ENCODE assay signal across 8 cellular contexts in the genomic region with DNA sequence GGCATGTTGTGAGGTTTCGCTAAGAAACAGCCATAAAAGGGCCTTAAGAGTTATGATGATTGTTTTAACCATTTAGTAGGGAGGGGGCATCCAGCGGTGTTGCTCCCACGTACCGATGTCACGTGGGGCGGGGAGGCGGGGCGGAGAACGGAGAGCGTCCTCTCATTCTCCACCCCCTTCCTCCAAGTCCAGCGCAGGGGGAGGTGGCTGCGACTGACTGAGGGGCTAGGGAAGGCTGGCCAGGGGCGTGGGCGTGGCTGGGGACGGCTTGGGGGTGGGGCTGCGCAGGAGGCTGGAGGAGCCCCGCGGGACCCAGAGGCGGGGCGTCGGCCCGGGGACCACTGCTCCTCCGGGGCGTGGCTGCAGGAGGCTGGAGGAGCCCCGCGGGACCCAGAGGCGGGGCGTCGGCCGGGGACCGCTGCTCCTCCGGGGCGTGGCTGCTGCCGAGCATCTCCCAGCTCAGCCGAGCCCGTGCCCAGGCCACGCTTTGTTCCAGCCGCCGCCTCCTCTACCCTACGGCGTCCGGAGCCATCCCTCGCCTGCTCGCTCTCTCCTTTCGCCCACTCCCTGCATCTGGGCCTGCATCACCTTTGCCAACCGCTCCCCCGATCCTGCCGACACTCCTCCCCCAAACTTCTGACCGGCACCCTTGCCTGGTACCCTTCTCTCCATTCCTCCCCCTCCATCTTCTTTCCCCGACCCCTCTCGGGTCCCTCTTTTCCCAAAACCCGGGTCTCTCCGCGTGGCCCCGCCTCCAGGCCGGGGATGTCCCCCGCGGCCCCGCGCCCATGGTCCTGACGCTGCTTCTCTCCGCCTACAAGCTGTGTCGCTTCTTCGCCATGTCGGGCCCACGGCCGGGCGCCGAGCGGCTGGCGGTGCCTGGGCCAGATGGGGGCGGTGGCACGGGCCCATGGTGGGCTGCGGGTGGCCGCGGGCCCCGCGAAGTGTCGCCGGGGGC. TPM values are rescaled to one million over a fixed set of nuclear protein-coding genes. Genes with fewer than 3 reads are reported as not detected.
A peak's percentile ranks its signal among the peaks of the same experiment; 100 is the strongest.
DNase-seq lines count a peak whose midpoint lies in the region; ATAC-seq and TF ChIP-seq lines count a peak whose summit lies in the region.

SARM1 (plus strand) TSS at position 450 of the 958 bp plus-strand sequence; CDS start at position 789, 339 bp downstream.

- H3K4me1 Mint-ChIP-seq in HFFc6 (ENCODE audit: low read depth) (peaks cover 35% of the 10 kb centered on the region), MCF 10A (ENCODE audit: insufficient read depth, unreplicated experiment) (peaks cover 5% of the 10 kb centered on the region)

- H3K27me3 Mint-ChIP-seq in HFFc6 (ENCODE audit: insufficient read depth) (no peaks in the 10 kb centered on the region; the same call in 1 of the 2 replicates), MCF 10A (ENCODE audit: insufficient read depth, unreplicated experiment) (no peaks in the 10 kb centered on the region)

- H3K36me3 Mint-ChIP-seq in HFFc6 (ENCODE audit: low read depth) (peaks cover 8% of the 10 kb centered on the region; the same call in 1 of the 2 replicates), MCF 10A (ENCODE audit: insufficient read depth, unreplicated experiment) (peaks cover 2% of the 10 kb centered on the region)

- peaks cover 38% of the 10 kb centered on the region for H4K20me1 ChIP-seq in smooth muscle cell (ENCODE audit: low read depth)

- H3K9me3 Mint-ChIP-seq in HFFc6 (no peaks in the 10 kb centered on the region), MCF 10A (ENCODE audit: unreplicated experiment) (no peaks in the 10 kb centered on the region)

- peaks cover 20% of the 10 kb centered on the region for H3K4me1 ChIP-seq in smooth muscle cell (ENCODE audit: low read depth)

- H3K79me2 ChIP-seq in smooth muscle cell (ENCODE audit: low read depth) = peaks cover 19% of the 10 kb centered on the region

- H3K4me2 ChIP-seq in smooth muscle cell = peak within 1 kb of the TSS; percentile 94

- H3K27ac Mint-ChIP-seq in HFFc6 (peak within 1 kb of the TSS; percentile 75), MCF 10A (ENCODE audit: low read depth, unreplicated experiment) (peak within 1 kb of the TSS; percentile 70)

- TF ChIP-seq CTCF in GM06990 (IDR thresholded peaks at IDR 0.05; ENCODE audit: insufficient read depth, low read length, poor library complexity, severe bottlenecking) (no peak), HFFc6 (IDR thresholded peaks at IDR 0.05) (no peak), WERI-Rb-1 (IDR thresholded peaks at IDR 0.05; ENCODE audit: low read depth, low read length) (no peak), MCF 10A (IDR thresholded peaks at IDR 0.05; ENCODE audit: unreplicated experiment) (no peak), smooth muscle cell (IDR thresholded peaks at IDR 0.05; ENCODE audit: borderline replicate concordance, insufficient read depth, poor library complexity, severe bottlenecking) (no peak)

- peak within 1 kb of the TSS; percentile 87 for H3K4me3 Mint-ChIP-seq in HFFc6
- H3K4me3 Mint-ChIP-seq in MCF 10A (ENCODE audit: unreplicated experiment) = peak within 1 kb of the TSS; percentile 70

- no TSS peak for BruUV-seq in MCF 10A (replicated peaks; lab: Mats Ljungman, UMichigan)

- H3K27me3 ChIP-seq in GM06990 (replicated peaks; ENCODE audit: control insufficient read depth, insufficient read depth, low read length) = no peaks in the 10 kb centered on the region
- no peaks in the 10 kb centered on the region for H3K27me3 ChIP-seq in WERI-Rb-1 (ENCODE audit: insufficient read depth, low read depth, severe bottlenecking)
- no peaks in the 10 kb centered on the region for H3K27me3 ChIP-seq in smooth muscle cell (ENCODE audit: low read depth)

- peaks cover 5% of the 10 kb centered on the region for H3F3A ChIP-seq in smooth muscle cell (ENCODE audit: low read depth)

- H3K9me3 ChIP-seq in WERI-Rb-1 (ENCODE audit: severe bottlenecking) (no peaks in the 10 kb centered on the region), smooth muscle cell (replicated peaks; ENCODE audit: low read depth) (no peaks in the 10 kb centered on the region)

- H3K36me3 ChIP-seq in GM06990 (ENCODE audit: control insufficient read depth, insufficient read depth, low read length) (no peaks in the 10 kb centered on the region), WERI-Rb-1 (peaks cover 8% of the 10 kb centered on the region), smooth muscle cell (ENCODE audit: low read depth) (no peaks in the 10 kb centered on the region)

- peak within 1 kb of the TSS; percentile 82 for H3K27ac ChIP-seq in WERI-Rb-1
- H3K27ac ChIP-seq in smooth muscle cell (ENCODE audit: low read depth) = peak within 1 kb of the TSS; percentile 67

- intact Hi-C loops in MCF 10A (cut with micrococcal nuclease) = no loop called here

- 3% methylated on average over 55 of the region's 80 CpGs for WGBS in smooth muscle cell (ENCODE audit: low lambda C conversion rate)

- CTCF ChIA-PET in MCF 10A (lab: Yijun Ruan, JAX) = interaction anchor here (3.9 kb wide), 1 partner anchor 45 kb away, joined by 16 read pairs; no protein-coding TSS in a partner anchor

- POLR2A ChIA-PET in MCF 10A (lab: Yijun Ruan, JAX) = interaction anchor here (1.6 to 1.9 kb wide), 2 partner anchors 8 to 14 kb away, joined by 7 to 9 read pairs; partner anchors contain the start of gene POLDIP2

- peak within 1 kb of the TSS; percentile 86 for H3K4me3 ChIP-seq in GM06990 (replicated peaks; ENCODE audit: low read depth, low read length)
- H3K4me3 ChIP-seq in WERI-Rb-1 (ENCODE audit: low read depth, low read length) = peak within 1 kb of the TSS; percentile 92
- H3K4me3 ChIP-seq in smooth muscle cell = peak within 1 kb of the TSS; percentile 68

- peak; percentile 91 for DNase-seq in GM06990 (ENCODE audit: extremely low read depth, insufficient read length)
- DNase-seq in HFFc6 = peak; percentile 77
- peak; percentile 91 for DNase-seq in NCI-H1694 (lab: John Stamatoyannopoulos, UW)
- peak; percentile 98 for DNase-seq in WERI-Rb-1
- peak; percentile 27 for DNase-seq in MCF 10A (ENCODE audit: unreplicated experiment)
- peak; percentile 70 for DNase-seq in inferior parietal cortex (ENCODE audit: extremely low spot score)
- DNase-seq in smooth muscle cell (lab: John Stamatoyannopoulos, UW; ENCODE audit: unreplicated experiment) = peak; percentile 84

- peak within 1 kb of the TSS; percentile 39 for H3K9ac ChIP-seq in smooth muscle cell (ENCODE audit: low read depth)

- no peak for ATAC-seq in GM18873 (IDR thresholded peaks at IDR 0.05; ENCODE audit: low FRiP score, unreplicated experiment)

- peak within 1 kb of the TSS; percentile 72 for H2AFZ ChIP-seq in smooth muscle cell (ENCODE audit: low read depth)

RNA-seq across cellular contexts. Expression of gene SARM1, which starts in this region (rescaled TPM):
- 10 to 100 TPM; 15.1 to 18.9 (median 16.8) TPM for total RNA-seq in HFFc6 (2021; fragmentation: NEBNext Ultra II Directional; extraction: Animal tissue kit (Norgen Biotek cat#: 25700))
- total RNA-seq in MCF 10A (2022) (0.63 and 1.0 TPM in 2 replicates), smooth muscle cell (8.2 and 13.4 TPM in 2 replicates)
- polyA plus RNA-seq in smooth muscle cell = 8.3 and 8.7 TPM in 2 replicates

Comparison
In these comparisons a context has a peak if more than half of its experiments do, and no peak if none do; other contexts are left out.
1. DNase-seq: peak in every context shown above with its lines; median percentile 98 in WERI-Rb-1; 91 in GM06990; 91 in NCI-H1694; 84 in smooth muscle cell; 77 in HFFc6; 70 in inferior parietal cortex; 27 in MCF 10A.